ENCODE assay signal across 2 cellular contexts in the genomic region with DNA sequence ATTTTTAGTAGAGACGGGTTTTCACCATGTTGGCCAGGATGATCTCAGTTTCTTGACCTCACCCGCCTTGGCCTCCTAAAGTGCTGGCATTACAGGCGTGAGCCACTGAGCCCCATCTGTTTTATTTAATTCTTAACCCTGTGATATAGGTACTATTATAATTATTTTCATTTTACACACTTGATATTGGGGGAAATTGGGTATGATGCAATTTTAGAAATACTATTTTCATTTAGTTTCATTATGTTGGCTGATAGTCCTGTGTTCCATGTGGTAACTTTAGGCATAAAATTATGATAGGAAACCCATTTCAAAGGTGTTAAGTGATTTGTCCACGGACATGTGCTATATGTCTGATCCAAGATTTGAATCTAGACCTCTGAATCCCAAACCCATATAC.
TF ChIP-seq lines count a peak whose summit lies in the region.

No MANE protein-coding gene starts in this region.

TF ChIP-seq in HEK293, 187 proteins besides CTCF, POLR2A, EP300 and RAD21 (continued from another document):
- TF ChIP-seq, protein P1, sequence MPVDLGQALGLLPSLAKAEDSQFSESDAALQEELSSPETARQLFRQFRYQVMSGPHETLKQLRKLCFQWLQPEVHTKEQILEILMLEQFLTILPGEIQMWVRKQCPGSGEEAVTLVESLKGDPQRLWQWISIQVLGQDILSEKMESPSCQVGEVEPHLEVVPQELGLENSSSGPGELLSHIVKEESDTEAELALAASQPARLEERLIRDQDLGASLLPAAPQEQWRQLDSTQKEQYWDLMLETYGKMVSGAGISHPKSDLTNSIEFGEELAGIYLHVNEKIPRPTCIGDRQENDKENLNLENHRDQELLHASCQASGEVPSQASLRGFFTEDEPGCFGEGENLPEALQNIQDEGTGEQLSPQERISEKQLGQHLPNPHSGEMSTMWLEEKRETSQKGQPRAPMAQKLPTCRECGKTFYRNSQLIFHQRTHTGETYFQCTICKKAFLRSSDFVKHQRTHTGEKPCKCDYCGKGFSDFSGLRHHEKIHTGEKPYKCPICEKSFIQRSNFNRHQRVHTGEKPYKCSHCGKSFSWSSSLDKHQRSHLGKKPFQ (tag by site-specific recombination; IDR thresholded peaks at IDR 0.05): 0 out of 2 replicates have a peak, but pooled peaks have one; percentile 1

TF ChIP-seq in K562, 482 proteins besides CTCF, POLR2A, EP300 and RAD21 (continued from another document):
- TF ChIP-seq, protein P2, sequence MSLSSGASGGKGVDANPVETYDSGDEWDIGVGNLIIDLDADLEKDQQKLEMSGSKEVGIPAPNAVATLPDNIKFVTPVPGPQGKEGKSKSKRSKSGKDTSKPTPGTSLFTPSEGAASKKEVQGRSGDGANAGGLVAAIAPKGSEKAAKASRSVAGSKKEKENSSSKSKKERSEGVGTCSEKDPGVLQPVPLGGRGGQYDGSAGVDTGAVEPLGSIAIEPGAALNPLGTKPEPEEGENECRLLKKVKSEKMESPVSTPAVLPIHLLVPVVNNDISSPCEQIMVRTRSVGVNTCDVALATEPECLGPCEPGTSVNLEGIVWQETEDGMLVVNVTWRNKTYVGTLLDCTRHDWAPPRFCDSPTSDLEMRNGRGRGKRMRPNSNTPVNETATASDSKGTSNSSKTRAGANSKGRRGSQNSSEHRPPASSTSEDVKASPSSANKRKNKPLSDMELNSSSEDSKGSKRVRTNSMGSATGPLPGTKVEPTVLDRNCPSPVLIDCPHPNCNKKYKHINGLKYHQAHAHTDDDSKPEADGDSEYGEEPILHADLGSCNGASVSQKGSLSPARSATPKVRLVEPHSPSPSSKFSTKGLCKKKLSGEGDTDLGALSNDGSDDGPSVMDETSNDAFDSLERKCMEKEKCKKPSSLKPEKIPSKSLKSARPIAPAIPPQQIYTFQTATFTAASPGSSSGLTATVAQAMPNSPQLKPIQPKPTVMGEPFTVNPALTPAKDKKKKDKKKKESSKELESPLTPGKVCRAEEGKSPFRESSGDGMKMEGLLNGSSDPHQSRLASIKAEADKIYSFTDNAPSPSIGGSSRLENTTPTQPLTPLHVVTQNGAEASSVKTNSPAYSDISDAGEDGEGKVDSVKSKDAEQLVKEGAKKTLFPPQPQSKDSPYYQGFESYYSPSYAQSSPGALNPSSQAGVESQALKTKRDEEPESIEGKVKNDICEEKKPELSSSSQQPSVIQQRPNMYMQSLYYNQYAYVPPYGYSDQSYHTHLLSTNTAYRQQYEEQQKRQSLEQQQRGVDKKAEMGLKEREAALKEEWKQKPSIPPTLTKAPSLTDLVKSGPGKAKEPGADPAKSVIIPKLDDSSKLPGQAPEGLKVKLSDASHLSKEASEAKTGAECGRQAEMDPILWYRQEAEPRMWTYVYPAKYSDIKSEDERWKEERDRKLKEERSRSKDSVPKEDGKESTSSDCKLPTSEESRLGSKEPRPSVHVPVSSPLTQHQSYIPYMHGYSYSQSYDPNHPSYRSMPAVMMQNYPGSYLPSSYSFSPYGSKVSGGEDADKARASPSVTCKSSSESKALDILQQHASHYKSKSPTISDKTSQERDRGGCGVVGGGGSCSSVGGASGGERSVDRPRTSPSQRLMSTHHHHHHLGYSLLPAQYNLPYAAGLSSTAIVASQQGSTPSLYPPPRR (CRISPR knock-in tag; IDR thresholded peaks at IDR 0.05; ENCODE audit: borderline replicate concordance): no peak
- TF ChIP-seq ZC3H11A (IDR thresholded peaks at IDR 0.05; ENCODE audit: low read depth, low read length) (no peak), ZNF133 (CRISPR knock-in tag; IDR thresholded peaks at IDR 0.05) (no peak), ZNF175 (CRISPR knock-in tag; IDR thresholded peaks at IDR 0.05; ENCODE audit: low read depth) (no peak), SMAD1 (IDR thresholded peaks at IDR 0.05; ENCODE audit: low read depth, low read length, partially characterized antibody) (no peak), POLR2AphosphoS5 (IDR thresholded peaks at IDR 0.05; ENCODE audit: control insufficient read depth, insufficient read depth, low read depth, low read length) (no peak), SETDB1 (IDR thresholded peaks at IDR 0.05; ENCODE audit: low read length) (no peak), ZNF263 (CRISPR knock-in tag; IDR thresholded peaks at IDR 0.05; ENCODE audit: borderline replicate concordance) (no peak), NRF1 (conservative IDR thresholded peaks at IDR 0.05 in 1 of 2, IDR thresholded peaks at IDR 0.05 in 1 of 2) (no peak), NEUROD1 (IDR thresholded peaks at IDR 0.05; ENCODE audit: borderline replicate concordance, low read depth, low read length, partially characterized antibody) (no peak), ZNF347 (CRISPR knock-in tag; IDR thresholded peaks at IDR 0.05; ENCODE audit: low read depth) (no peak), ZFP30 (CRISPR knock-in tag; IDR thresholded peaks at IDR 0.05; ENCODE audit: borderline replicate concordance) (no peak), MCM5 (IDR thresholded peaks at IDR 0.05; ENCODE audit: low read depth) (no peak), ZKSCAN3 (CRISPR knock-in tag; IDR thresholded peaks at IDR 0.05) (no peak), RBFOX2 (IDR thresholded peaks at IDR 0.05; ENCODE audit: low read depth, low read length) (no peak), YBX1 (IDR thresholded peaks at IDR 0.05) (no peak), CREBBP (IDR thresholded peaks at IDR 0.05; ENCODE audit: low read depth, low read length) (no peak), CEBPB (tag; IDR thresholded peaks at IDR 0.05) (peak; percentile 61), ZNF444 (CRISPR knock-in tag; IDR thresholded peaks at IDR 0.05) (no peak), STAT5B (CRISPR knock-in tag; IDR thresholded peaks at IDR 0.05) (0 out of 2 replicates have a peak, but pooled peaks have one; percentile 7), SMARCC2 (IDR thresholded peaks at IDR 0.05; ENCODE audit: low read depth) (no peak), POU5F1 (IDR thresholded peaks at IDR 0.05; ENCODE audit: borderline replicate concordance, low read depth, low read length, partially characterized antibody) (no peak), POLR3G (IDR thresholded peaks at IDR 0.05; ENCODE audit: extremely low read depth, insufficient read length, insufficient replicate concordance) (no peak), ZNF311 (CRISPR knock-in tag; IDR thresholded peaks at IDR 0.05) (no peak), POLR2G (IDR thresholded peaks at IDR 0.05; ENCODE audit: low read depth, low read length) (no peak)
- TF ChIP-seq, protein P3, sequence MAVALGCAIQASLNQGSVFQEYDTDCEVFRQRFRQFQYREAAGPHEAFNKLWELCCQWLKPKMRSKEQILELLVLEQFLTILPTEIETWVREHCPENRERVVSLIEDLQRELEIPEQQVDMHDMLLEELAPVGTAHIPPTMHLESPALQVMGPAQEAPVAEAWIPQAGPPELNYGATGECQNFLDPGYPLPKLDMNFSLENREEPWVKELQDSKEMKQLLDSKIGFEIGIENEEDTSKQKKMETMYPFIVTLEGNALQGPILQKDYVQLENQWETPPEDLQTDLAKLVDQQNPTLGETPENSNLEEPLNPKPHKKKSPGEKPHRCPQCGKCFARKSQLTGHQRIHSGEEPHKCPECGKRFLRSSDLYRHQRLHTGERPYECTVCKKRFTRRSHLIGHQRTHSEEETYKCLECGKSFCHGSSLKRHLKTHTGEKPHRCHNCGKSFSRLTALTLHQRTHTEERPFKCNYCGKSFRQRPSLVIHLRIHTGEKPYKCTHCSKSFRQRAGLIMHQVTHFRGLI (CRISPR knock-in tag; IDR thresholded peaks at IDR 0.05): no peak
- TF ChIP-seq, protein P4, sequence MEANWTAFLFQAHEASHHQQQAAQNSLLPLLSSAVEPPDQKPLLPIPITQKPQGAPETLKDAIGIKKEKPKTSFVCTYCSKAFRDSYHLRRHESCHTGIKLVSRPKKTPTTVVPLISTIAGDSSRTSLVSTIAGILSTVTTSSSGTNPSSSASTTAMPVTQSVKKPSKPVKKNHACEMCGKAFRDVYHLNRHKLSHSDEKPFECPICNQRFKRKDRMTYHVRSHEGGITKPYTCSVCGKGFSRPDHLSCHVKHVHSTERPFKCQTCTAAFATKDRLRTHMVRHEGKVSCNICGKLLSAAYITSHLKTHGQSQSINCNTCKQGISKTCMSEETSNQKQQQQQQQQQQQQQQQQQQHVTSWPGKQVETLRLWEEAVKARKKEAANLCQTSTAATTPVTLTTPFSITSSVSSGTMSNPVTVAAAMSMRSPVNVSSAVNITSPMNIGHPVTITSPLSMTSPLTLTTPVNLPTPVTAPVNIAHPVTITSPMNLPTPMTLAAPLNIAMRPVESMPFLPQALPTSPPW (CRISPR knock-in tag; IDR thresholded peaks at IDR 0.05): no peak
- TF ChIP-seq, protein P5, sequence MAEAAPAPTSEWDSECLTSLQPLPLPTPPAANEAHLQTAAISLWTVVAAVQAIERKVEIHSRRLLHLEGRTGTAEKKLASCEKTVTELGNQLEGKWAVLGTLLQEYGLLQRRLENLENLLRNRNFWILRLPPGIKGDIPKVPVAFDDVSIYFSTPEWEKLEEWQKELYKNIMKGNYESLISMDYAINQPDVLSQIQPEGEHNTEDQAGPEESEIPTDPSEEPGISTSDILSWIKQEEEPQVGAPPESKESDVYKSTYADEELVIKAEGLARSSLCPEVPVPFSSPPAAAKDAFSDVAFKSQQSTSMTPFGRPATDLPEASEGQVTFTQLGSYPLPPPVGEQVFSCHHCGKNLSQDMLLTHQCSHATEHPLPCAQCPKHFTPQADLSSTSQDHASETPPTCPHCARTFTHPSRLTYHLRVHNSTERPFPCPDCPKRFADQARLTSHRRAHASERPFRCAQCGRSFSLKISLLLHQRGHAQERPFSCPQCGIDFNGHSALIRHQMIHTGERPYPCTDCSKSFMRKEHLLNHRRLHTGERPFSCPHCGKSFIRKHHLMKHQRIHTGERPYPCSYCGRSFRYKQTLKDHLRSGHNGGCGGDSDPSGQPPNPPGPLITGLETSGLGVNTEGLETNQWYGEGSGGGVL (CRISPR knock-in tag; IDR thresholded peaks at IDR 0.05): no peak
